Comparison of ENCODE assay signal across 2 cellular contexts in genomic region chr17:78628547-78629435, GRCh38.
TF ChIP-seq lines count a peak whose summit lies in the region.

No MANE protein-coding gene starts in this region.

TF ChIP-seq in HepG2, 621 proteins besides CTCF, POLR2A, EP300 and RAD21:
- peak; percentile 31 for TF ChIP-seq ZNF687 (CRISPR knock-in tag; IDR thresholded peaks at IDR 0.05)
- TF ChIP-seq ZFP91 (CRISPR knock-in tag; IDR thresholded peaks at IDR 0.05; ENCODE audit: borderline replicate concordance): 0 out of 2 replicates have a peak, but pooled peaks have one; percentile 5
- no peak for TF ChIP-seq ZBTB34 (CRISPR knock-in tag; IDR thresholded peaks at IDR 0.05)
- TF ChIP-seq HES4 (CRISPR knock-in tag; IDR thresholded peaks at IDR 0.05; ENCODE audit: borderline replicate concordance): 0 out of 2 replicates have a peak, but pooled peaks have one; percentile 44

TF ChIP-seq in K562, 482 proteins besides CTCF, POLR2A, EP300 and RAD21:
- no peak for TF ChIP-seq NFXL1 (CRISPR knock-in tag; IDR thresholded peaks at IDR 0.05)
- no peak for TF ChIP-seq PATZ1 (CRISPR knock-in tag; IDR thresholded peaks at IDR 0.05; ENCODE audit: borderline replicate concordance)
- no peak for TF ChIP-seq CEBPB (tag; IDR thresholded peaks at IDR 0.05)
- TF ChIP-seq L3MBTL2 (IDR thresholded peaks at IDR 0.05): 0 out of 2 replicates have a peak, but pooled peaks have one; percentile 19
- no peak for TF ChIP-seq ADNP (tag; IDR thresholded peaks at IDR 0.05)
- no peak for TF ChIP-seq RFX7 (CRISPR knock-in tag; IDR thresholded peaks at IDR 0.05)
- TF ChIP-seq RBM17 (IDR thresholded peaks at IDR 0.05; ENCODE audit: borderline replicate concordance, low read depth, low read length): no peak
- no peak for TF ChIP-seq PRDM10 (IDR thresholded peaks at IDR 0.05; ENCODE audit: partially characterized antibody)
- TF ChIP-seq TARDBP (IDR thresholded peaks at IDR 0.05): no peak
- TF ChIP-seq PBX2 (CRISPR knock-in tag; IDR thresholded peaks at IDR 0.05; ENCODE audit: low read depth): 0 out of 2 replicates have a peak, but pooled peaks have one; percentile 2
- no peak for TF ChIP-seq PBX2 (tag; conservative IDR thresholded peaks at IDR 0.05; ENCODE audit: low read depth)
- TF ChIP-seq POLR2B (IDR thresholded peaks at IDR 0.05; ENCODE audit: low read depth, partially characterized antibody): no peak
